20 cellular contexts compared by ENCODE assay signal in genomic region chr2:161059388-161059787, GRCh38.
DNase-seq lines count a peak whose midpoint lies in the region; ATAC-seq and TF ChIP-seq lines count a peak whose summit lies in the region.
"Had no signal": no experiment of that assay in that cellular context is flagged by ENCODE, and none has a peak within 500 bp of the region (broad histone marks: within the 10 kb centered on the region; RNA-seq: fewer than 3 reads in every experiment).

No MANE protein-coding gene starts in this region.

- no peak overlapping the region for H3K27ac Mint-ChIP-seq in T-helper 2 cell treated with Interferon-gamma antibody and Interleukin-4, amounts not matched to agents 5 μg/mL and 100 μg/mL, for 36 hours
- H3K27ac Mint-ChIP-seq: B cell; CD4-positive, alpha-beta T cell; CD8-positive, alpha-beta T cell had no signal

- H3K4me3 Mint-ChIP-seq in T-helper 2 cell treated with Interferon-gamma antibody and Interleukin-4, amounts not matched to agents 5 μg/mL and 100 μg/mL, for 36 hours: no peak overlapping the region
- H3K4me3 Mint-ChIP-seq: B cell; CD4-positive, alpha-beta T cell; CD8-positive, alpha-beta T cell had no signal

- H3K4me1 ChIP-seq in heart left ventricle (peaks cover 0 to 9% (median 0%) of the 10 kb centered on the region in 12 donors), right atrium auricular region (peaks cover 0 to 11% of the 10 kb centered on the region in 2 donors), gastrocnemius medialis (peaks cover 0 to 21% of the 10 kb centered on the region in 2 donors)
- H3K4me1 ChIP-seq: BLaER1 treated with 17β-estradiol and CSF1 and Interleukin-3, amounts not matched to agents 10 nM and 100 nM had no signal

- 47 to 59% (median 54%) methylated on average over 1 of the region's 1 CpG for WGBS in heart left ventricle, 4 donors

- peaks cover 21% of the 10 kb centered on the region for H3K27me3 Mint-ChIP-seq in T-helper 2 cell treated with Interferon-gamma antibody and Interleukin-4, amounts not matched to agents 5 μg/mL and 100 μg/mL, for 36 hours (ENCODE audit: low read depth)
- H3K27me3 Mint-ChIP-seq: B cell; CD4-positive, alpha-beta T cell had no signal

- peak; percentile 77 for ATAC-seq in Right ventricle myocardium inferior
- peak; percentile 84 to 91 (median 85) for ATAC-seq in heart left ventricle
- peak; percentile 87 for ATAC-seq in left ventricle myocardium superior
- ATAC-seq in gastrocnemius medialis: peak; percentile 93 to 96
- ATAC-seq in left lobe of liver: no peak
- ATAC-seq: A549; CD8-positive, alpha-beta T cell had no signal

- H3K9me3 Mint-ChIP-seq in T-helper 2 cell treated with Interferon-gamma antibody and Interleukin-4, amounts not matched to agents 5 μg/mL and 100 μg/mL, for 36 hours: peaks cover 4% of the 10 kb centered on the region
- H3K9me3 Mint-ChIP-seq: CD4-positive, alpha-beta T cell had no signal

- TF ChIP-seq POLR2A in heart left ventricle (IDR thresholded peaks at IDR 0.05) (no peak), gastrocnemius medialis (IDR thresholded peaks at IDR 0.05) (no peak)

- no peaks in the 10 kb centered on the region for H3K27me3 ChIP-seq in heart left ventricle
- no peaks in the 10 kb centered on the region for H3K27me3 ChIP-seq in right atrium auricular region
- H3K27me3 ChIP-seq in gastrocnemius medialis: no peaks in the 10 kb centered on the region
- H3K27me3 ChIP-seq: BLaER1 treated with 17β-estradiol and CSF1 and Interleukin-3, amounts not matched to agents 10 nM and 100 nM had no signal

- H3K27ac ChIP-seq in heart left ventricle: no peak overlapping the region
- no peak overlapping the region for H3K27ac ChIP-seq in right atrium auricular region
- H3K27ac ChIP-seq in gastrocnemius medialis: peak overlapping the region in 3 of 4 donors; percentile 4 to 76 (median 22)
- H3K27ac ChIP-seq: 22Rv1; A549; BLaER1 treated with 17β-estradiol and CSF1 and Interleukin-3, amounts not matched to agents 10 nM and 100 nM; C4-2B had no signal

- DNase-seq in Right ventricle myocardium inferior (ENCODE audit: missing footprints) (no peak), cardiac septum (ENCODE audit: low spot score) (no peak), heart left ventricle (peak in 3 of 5 donors; percentile 20 to 47 (median 40)), right atrium auricular region (ENCODE audit: low spot score) (no peak), left ventricle myocardium superior (peak; percentile 35), gastrocnemius medialis (peak; percentile 56 to 62), left lobe of liver (ENCODE audit: low spot score) (no peak)
- no peak for DNase-seq in T-helper 2 cell treated with Interferon-gamma antibody and Interleukin-4, amounts not matched to agents 5 μg/mL and 100 μg/mL, for 36 hours (ENCODE audit: low spot score)
- DNase-seq: AML-193; Caco-2; Calu3; CD4-positive, alpha-beta T cell; CD8-positive, alpha-beta T cell; DMS79 treated with DMSO at 0.1 percent for 48 hours; GF-D8 had no signal

- TF ChIP-seq CTCF in heart left ventricle (IDR thresholded peaks at IDR 0.05) (no peak), right atrium auricular region (IDR thresholded peaks at IDR 0.05) (no peak), gastrocnemius medialis (IDR thresholded peaks at IDR 0.05 in 4 of 5, conservative IDR thresholded peaks at IDR 0.05 in 1 of 5) (no peak)

- H3K4me1 Mint-ChIP-seq in T-helper 2 cell treated with Interferon-gamma antibody and Interleukin-4, amounts not matched to agents 5 μg/mL and 100 μg/mL, for 36 hours (ENCODE audit: low read depth): peaks cover 8% of the 10 kb centered on the region

- H3K36me3 ChIP-seq in heart left ventricle (no peaks in the 10 kb centered on the region), right atrium auricular region (no peaks in the 10 kb centered on the region), gastrocnemius medialis (no peaks in the 10 kb centered on the region)
- H3K36me3 ChIP-seq: BLaER1 treated with 17β-estradiol and CSF1 and Interleukin-3, amounts not matched to agents 10 nM and 100 nM had no signal

- intact Hi-C loops in Right ventricle myocardium inferior (cut with DNase I): no loop called here
- intact Hi-C loops in cardiac septum (cut with DNase I): no loop called here
- intact Hi-C loops in heart left ventricle (cut with DNase I): no loop called here
- intact Hi-C loops in left ventricle myocardium superior (cut with micrococcal nuclease): no loop called here
- intact Hi-C loops in gastrocnemius medialis (cut with DNase I; ENCODE audit: low total_unique reads): no loop called here

- H3K4me3 ChIP-seq in heart left ventricle: no peak overlapping the region
- no peak overlapping the region for H3K4me3 ChIP-seq in right atrium auricular region
- no peak overlapping the region for H3K4me3 ChIP-seq in gastrocnemius medialis
- H3K4me3 ChIP-seq: A549; BLaER1 treated with 17β-estradiol and CSF1 and Interleukin-3, amounts not matched to agents 10 nM and 100 nM had no signal

- in situ Hi-C loops in gastrocnemius medialis (cut with MboI; ENCODE audit: low sequenced_read_pairs in 4 of 4): no loop called here

- peaks cover 0 to 3% (median 0%) of the 10 kb centered on the region in 12 donors for H3K9me3 ChIP-seq in heart left ventricle
- H3K9me3 ChIP-seq in right atrium auricular region: no peaks in the 10 kb centered on the region
- H3K9me3 ChIP-seq in gastrocnemius medialis: no peaks in the 10 kb centered on the region
- H3K9me3 ChIP-seq: A549, Caco-2 had no signal

- H3K36me3 Mint-ChIP-seq in T-helper 2 cell treated with Interferon-gamma antibody and Interleukin-4, amounts not matched to agents 5 μg/mL and 100 μg/mL, for 36 hours (ENCODE audit: low read depth): peaks cover 1% of the 10 kb centered on the region
- H3K36me3 Mint-ChIP-seq: CD8-positive, alpha-beta T cell had no signal

Comparison
In these comparisons a context has a peak if more than half of its experiments do, and no peak if none do; other contexts are left out.
1. DNase-seq: peak in heart left ventricle (3 of 5), left ventricle myocardium superior (single experiment) and gastrocnemius medialis (2 of 2); none in Right ventricle myocardium inferior (single experiment), cardiac septum (single experiment), right atrium auricular region (single experiment), left lobe of liver (single experiment) and T-helper 2 cell treated with Interferon-gamma antibody and Interleukin-4, amounts not matched to agents 5 μg/mL and 100 μg/mL, for 36 hours (single experiment).
2. H3K27ac ChIP-seq: peak in gastrocnemius medialis (3 of 4); none in heart left ventricle (0 of 12) and right atrium auricular region (0 of 2).